2 cellular contexts compared by ENCODE assay signal in genomic region chr1:161731241-161731640, GRCh38.
TF ChIP-seq lines count a peak whose summit lies in the region.

No MANE protein-coding gene starts in this region.

TF ChIP-seq in GM23338, 12 proteins besides CTCF, POLR2A, EP300 and RAD21:
- TF ChIP-seq ETS1 (IDR thresholded peaks at IDR 0.05) (no peak), CREB1 (CRISPR knock-in tag; IDR thresholded peaks at IDR 0.05; ENCODE audit: low read depth) (no peak), REST (IDR thresholded peaks at IDR 0.05; ENCODE audit: unreplicated experiment) (no peak), NANOG (IDR thresholded peaks at IDR 0.05; ENCODE audit: borderline replicate concordance) (no peak), POLR2AphosphoS5 (IDR thresholded peaks at IDR 0.05; ENCODE audit: low read depth) (no peak), ZNF331 (CRISPR knock-in tag; IDR thresholded peaks at IDR 0.05; ENCODE audit: low read depth) (no peak), STAT1 (IDR thresholded peaks at IDR 0.05; ENCODE audit: unreplicated experiment) (no peak), ZNF114 (CRISPR knock-in tag; IDR thresholded peaks at IDR 0.05) (no peak), JUNB (IDR thresholded peaks at IDR 0.05; ENCODE audit: unreplicated experiment) (no peak), EZH2 (IDR thresholded peaks at IDR 0.05; ENCODE audit: low read depth, unreplicated experiment) (no peak), ZNF462 (CRISPR knock-in tag; IDR thresholded peaks at IDR 0.05) (no peak)

TF ChIP-seq in IMR-90, 13 proteins besides CTCF, POLR2A, EP300 and RAD21:
- TF ChIP-seq MXI1 (IDR thresholded peaks at IDR 0.05; ENCODE audit: borderline replicate concordance, low read depth, low read length) (no peak), MAFK (IDR thresholded peaks at IDR 0.05; ENCODE audit: low read depth, low read length) (no peak), RFX5 (IDR thresholded peaks at IDR 0.05; ENCODE audit: low read depth, low read length) (no peak), BHLHE40 (IDR thresholded peaks at IDR 0.05; ENCODE audit: low read depth, low read length) (no peak), RCOR1 (IDR thresholded peaks at IDR 0.05; ENCODE audit: insufficient replicate concordance, low read length) (no peak), CHD1 (IDR thresholded peaks at IDR 0.05; ENCODE audit: low read depth, low read length) (no peak), MAZ (IDR thresholded peaks at IDR 0.05; ENCODE audit: borderline replicate concordance, low read depth, low read length) (no peak), ELK1 (IDR thresholded peaks at IDR 0.05; ENCODE audit: borderline replicate concordance, low read depth, low read length) (no peak), FOS (IDR thresholded peaks at IDR 0.05; ENCODE audit: low read depth, low read length) (no peak), NFE2L2 (IDR thresholded peaks at IDR 0.05; ENCODE audit: low read depth, low read length) (no peak), SMC3 (IDR thresholded peaks at IDR 0.05; ENCODE audit: low read depth, low read length) (no peak), CEBPB (IDR thresholded peaks at IDR 0.05; ENCODE audit: low read depth, low read length) (no peak)
- TF ChIP-seq, protein P1, sequence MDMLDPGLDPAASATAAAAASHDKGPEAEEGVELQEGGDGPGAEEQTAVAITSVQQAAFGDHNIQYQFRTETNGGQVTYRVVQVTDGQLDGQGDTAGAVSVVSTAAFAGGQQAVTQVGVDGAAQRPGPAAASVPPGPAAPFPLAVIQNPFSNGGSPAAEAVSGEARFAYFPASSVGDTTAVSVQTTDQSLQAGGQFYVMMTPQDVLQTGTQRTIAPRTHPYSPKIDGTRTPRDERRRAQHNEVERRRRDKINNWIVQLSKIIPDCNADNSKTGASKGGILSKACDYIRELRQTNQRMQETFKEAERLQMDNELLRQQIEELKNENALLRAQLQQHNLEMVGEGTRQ (IDR thresholded peaks at IDR 0.05; ENCODE audit: low read depth, low read length): no peak
